Comparison of ENCODE assay signal across 28 cellular contexts in the genomic region with DNA sequence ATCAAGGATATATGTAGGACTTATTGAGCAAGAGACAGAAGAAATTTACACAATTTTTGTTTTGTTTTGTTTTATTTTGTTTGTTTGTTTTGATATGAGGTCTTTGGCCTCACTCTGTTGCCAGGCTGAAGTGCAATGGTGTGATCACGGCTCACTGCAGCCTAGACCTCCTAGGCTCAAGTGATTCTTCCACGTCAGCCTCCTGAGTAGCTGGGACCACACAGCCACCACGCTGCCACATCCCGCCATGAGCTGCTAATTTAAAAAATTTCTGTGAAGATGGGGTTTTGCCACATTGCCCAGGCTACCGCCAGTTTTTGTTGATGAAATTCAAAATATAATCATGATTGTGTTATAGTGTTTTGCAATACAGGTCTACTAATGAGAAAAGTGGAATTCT.
"Had no signal": no experiment of that assay in that cellular context is flagged by ENCODE, and none has a peak within 500 bp of the region (broad histone marks: within the 10 kb centered on the region; RNA-seq: fewer than 3 reads in every experiment).

No MANE protein-coding gene starts in this region.

- H3K4me1 Mint-ChIP-seq: naive thymus-derived CD8-positive, alpha-beta T cell; nephron; neural progenitor cell; stimulated activated effector memory CD8-positive, alpha-beta T cell treated with anti-CD3 and anti-CD28 coated beads, Interleukin-12 subunit alpha, Interleukin-12 subunit beta, amount 100 ng/mL, for 72 hours; stimulated activated naive B cell treated with anti-CD40 and anti-IgM and Interleukin-4, amounts not matched to agents 10 μg/mL and 1 μg/mL and 100 μg/mL, for 72 hours had no signal

- H3K4me3 Mint-ChIP-seq: naive thymus-derived CD8-positive, alpha-beta T cell; nephron; neural progenitor cell; stimulated activated effector memory CD8-positive, alpha-beta T cell treated with anti-CD3 and anti-CD28 coated beads, Interleukin-12 subunit alpha, Interleukin-12 subunit beta, amount 100 ng/mL, for 72 hours; stimulated activated naive B cell treated with anti-CD40 and anti-IgM and Interleukin-4, amounts not matched to agents 10 μg/mL and 1 μg/mL and 100 μg/mL, for 72 hours; stimulated activated naive CD8-positive, alpha-beta T cell treated with anti-CD3 and anti-CD28 coated beads, Interleukin-15, Interleukin-2, amounts not matched to agents 100 ng/mL and 50 ng/mL, for 24 hours had no signal

- H3K9me3 ChIP-seq: ovary, right lobe of liver, sigmoid colon, thyroid gland, uterus had no signal

- H3K27me3 Mint-ChIP-seq: naive thymus-derived CD8-positive, alpha-beta T cell; progenitor cell of endocrine pancreas; stimulated activated naive B cell treated with anti-CD40 and anti-IgM and Interleukin-4, amounts not matched to agents 10 μg/mL and 1 μg/mL and 100 μg/mL, for 72 hours had no signal

- H3K9me3 Mint-ChIP-seq: stimulated activated effector memory CD8-positive, alpha-beta T cell treated with anti-CD3 and anti-CD28 coated beads, Interleukin-12 subunit alpha, Interleukin-12 subunit beta, amount 100 ng/mL, for 72 hours had no signal

- H3K36me3 ChIP-seq: neural progenitor cell, ovary, right lobe of liver, sigmoid colon, stomach, thoracic aorta, thyroid gland, upper lobe of left lung, uterus had no signal

- H3K27ac Mint-ChIP-seq: nephron; neural progenitor cell; progenitor cell of endocrine pancreas; stimulated activated effector memory CD8-positive, alpha-beta T cell treated with anti-CD3 and anti-CD28 coated beads, Interleukin-12 subunit alpha, Interleukin-12 subunit beta, amount 100 ng/mL, for 72 hours; stimulated activated naive B cell treated with anti-CD40 and anti-IgM and Interleukin-4, amounts not matched to agents 10 μg/mL and 1 μg/mL and 100 μg/mL, for 72 hours; stimulated activated naive CD8-positive, alpha-beta T cell treated with anti-CD3 and anti-CD28 coated beads, Interleukin-15, Interleukin-2, amounts not matched to agents 100 ng/mL and 50 ng/mL, for 24 hours had no signal

- H3K4me3 ChIP-seq: neural progenitor cell, ovary, psoas muscle, right lobe of liver, sigmoid colon, stomach, thoracic aorta, thyroid gland, tibial nerve, upper lobe of left lung, uterus had no signal

- DNase-seq: naive thymus-derived CD8-positive, alpha-beta T cell; occipital lobe; ovary; posterior cingulate gyrus; psoas muscle; right cardiac atrium; right lobe of liver; sigmoid colon; small intestine; stimulated activated CD4-positive, alpha-beta T cell treated with anti-CD3 and anti-CD28 coated beads, Interleukin-15, amount 100 ng/mL, for 24 hours; stimulated activated CD4-positive, alpha-beta T cell treated with anti-CD3 and anti-CD28 coated beads, Interleukin-2, amount 100 ng/mL, for 24 hours; stimulated activated CD4-positive, alpha-beta T cell treated with anti-CD3 and anti-CD28 coated beads, Interleukin-2, amount 100 ng/mL, for 48 hours; stimulated activated CD4-positive, alpha-beta T cell treated with anti-CD3 and anti-CD28 coated beads, Interleukin-4, amount 100 ng/mL, for 24 hours; stimulated activated naive B cell treated with anti-CD40 and anti-IgM and Interleukin-4, amounts not matched to agents 10 μg/mL and 1 μg/mL and 100 μg/mL, for 72 hours; stimulated activated naive CD4-positive, alpha-beta T cell treated with Interleukin-2 at 50 U/mL for 16 hours; stomach; thyroid gland; trophoblast cell; upper lobe of left lung; uterus had no signal

- H3K27me3 ChIP-seq: neural progenitor cell, ovary, right lobe of liver, stomach, thyroid gland, upper lobe of left lung, uterus had no signal

- H3K27ac ChIP-seq: neural progenitor cell, ovary, parathyroid adenoma, psoas muscle, right lobe of liver, sigmoid colon, stomach, thoracic aorta, thyroid gland, tibial nerve, upper lobe of left lung, uterus had no signal

- H3K4me1 ChIP-seq: neural progenitor cell, parathyroid adenoma, psoas muscle, right lobe of liver, sigmoid colon, stomach, thyroid gland, tibial nerve, upper lobe of left lung, uterus had no signal

- H3K36me3 Mint-ChIP-seq: neural progenitor cell; stimulated activated effector memory CD8-positive, alpha-beta T cell treated with anti-CD3 and anti-CD28 coated beads, Interleukin-12 subunit alpha, Interleukin-12 subunit beta, amount 100 ng/mL, for 72 hours had no signal

- ATAC-seq: naive thymus-derived CD8-positive, alpha-beta T cell; psoas muscle; right cardiac atrium; right lobe of liver; stimulated activated effector memory CD8-positive, alpha-beta T cell treated with anti-CD3 and anti-CD28 coated beads, Interleukin-12 subunit alpha, Interleukin-12 subunit beta, amount 100 ng/mL, for 72 hours; stimulated activated naive B cell treated with anti-CD40 and anti-IgM and Interleukin-4, amounts not matched to agents 10 μg/mL and 1 μg/mL and 100 μg/mL, for 72 hours had no signal
